14 cellular contexts compared by ENCODE assay signal in the genomic region with DNA sequence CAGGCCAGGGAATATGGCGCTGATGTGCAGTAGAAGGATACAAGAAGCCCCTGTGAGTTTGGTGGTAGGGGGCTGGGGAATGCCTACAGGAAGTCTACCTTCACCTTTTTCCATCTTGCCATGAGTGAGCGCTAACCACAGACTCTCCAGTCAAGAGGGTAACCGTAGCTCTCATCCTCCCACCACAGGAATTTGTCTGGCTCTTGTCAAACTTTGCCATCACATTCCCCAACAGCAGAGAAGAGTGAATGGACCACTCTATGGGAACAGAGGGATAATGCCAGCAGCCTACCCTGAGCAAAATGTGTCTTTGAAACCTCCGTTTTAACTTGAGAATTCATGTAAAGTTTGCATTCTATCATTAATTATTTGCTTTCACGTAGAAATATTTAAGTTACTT.
A peak's percentile ranks its signal among the peaks of the same experiment; 100 is the strongest.
DNase-seq lines count a peak whose midpoint lies in the region; ATAC-seq and TF ChIP-seq lines count a peak whose summit lies in the region.
"Had no signal": no experiment of that assay in that cellular context is flagged by ENCODE, and none has a peak within 500 bp of the region (broad histone marks: within the 10 kb centered on the region; RNA-seq: fewer than 3 reads in every experiment).

No MANE protein-coding gene starts in this region.

- H2BK12ac ChIP-seq in mesenchymal stem cell (ENCODE audit: low read length in 2 of 2) (no peak overlapping the region), trophoblast cell (ENCODE audit: low read length) (peak overlapping the region; percentile 39)

- H2BK5ac ChIP-seq in mesenchymal stem cell (ENCODE audit: low read depth, low read length, poor library complexity, severe bottlenecking) (no peak overlapping the region), trophoblast cell (ENCODE audit: low read depth, low read length, poor library complexity) (peak overlapping the region; percentile 18)

- H3K14ac ChIP-seq in mesenchymal stem cell (ENCODE audit: low read length in 2 of 2) (no peak overlapping the region), trophoblast cell (ENCODE audit: low read length) (no peak overlapping the region)

- H2AK5ac ChIP-seq in mesenchymal stem cell (ENCODE audit: low read length, severe bottlenecking) (no peak overlapping the region), trophoblast cell (ENCODE audit: low read length) (no peak overlapping the region)

- CTCF ChIA-PET in SK-N-SH (lab: Yijun Ruan, JAX) = interaction anchor here (0.6 to 1.1 kb wide), 2 partner anchors 75 to 157 kb away, joined by 3 to 4 read pairs; no protein-coding TSS in a partner anchor

- H3K23ac ChIP-seq in mesenchymal stem cell (ENCODE audit: low read length in 2 of 2) = no peak overlapping the region
- H3K23ac ChIP-seq in trophoblast cell (ENCODE audit: low read length) = no peak overlapping the region

- no peak overlapping the region for H2BK15ac ChIP-seq in mesenchymal stem cell (ENCODE audit: low read depth, poor library complexity, severe bottlenecking)

- H3K9ac ChIP-seq in SK-N-SH (no peak overlapping the region), mesenchymal stem cell (ENCODE audit: low read length) (no peak overlapping the region), trophoblast cell (ENCODE audit: low read length) (no peak overlapping the region)
- H3K9ac ChIP-seq: BLaER1 treated with 17β-estradiol and CSF1 and Interleukin-3, amounts not matched to agents 10 nM and 100 nM had no signal

- H3K4me2 ChIP-seq in SK-N-SH = no peak overlapping the region
- H3K4me2 ChIP-seq in mesenchymal stem cell (ENCODE audit: low read length, poor library complexity, severe bottlenecking) = no peak overlapping the region
- peak overlapping the region; percentile 38 for H3K4me2 ChIP-seq in trophoblast cell (ENCODE audit: low read length)
- H3K4me2 ChIP-seq: BLaER1 treated with 17β-estradiol and CSF1 and Interleukin-3, amounts not matched to agents 10 nM and 100 nM had no signal

- H3K4me3 ChIP-seq in SK-N-SH (ENCODE audit: low read depth in 2 of 2, low read length in 1 of 2) = no peak overlapping the region
- no peak overlapping the region for H3K4me3 ChIP-seq in mesenchymal stem cell (ENCODE audit: insufficient read depth in 1 of 2, low read depth in 1 of 2, low read length in 2 of 2)
- no peak overlapping the region for H3K4me3 ChIP-seq in trophoblast cell (ENCODE audit: low read depth, low read length)
- H3K4me3 ChIP-seq: BLaER1 treated with 17β-estradiol and CSF1 and Interleukin-3, amounts not matched to agents 10 nM and 100 nM; GM12878 had no signal

- no peaks in the 10 kb centered on the region for H3K79me1 ChIP-seq in mesenchymal stem cell (replicated peaks; ENCODE audit: low read length, poor library complexity, severe bottlenecking)
- peaks cover 14% of the 10 kb centered on the region for H3K79me1 ChIP-seq in trophoblast cell (ENCODE audit: low read length)

- H4K91ac ChIP-seq in mesenchymal stem cell (ENCODE audit: low read length) (no peak overlapping the region), trophoblast cell (ENCODE audit: low read depth, low read length) (no peak overlapping the region)

- H3K36me3 ChIP-seq in SK-N-SH (replicated peaks in 1 of 2; ENCODE audit: control insufficient read depth in 1 of 2, insufficient read depth in 2 of 2, low read length in 1 of 2) (no peaks in the 10 kb centered on the region), mesenchymal stem cell (ENCODE audit: control insufficient read depth in 1 of 2, insufficient read depth in 2 of 2, low read depth in 1 of 2, low read length in 2 of 2) (no peaks in the 10 kb centered on the region), trophoblast cell (ENCODE audit: control insufficient read depth in 1 of 2, insufficient read depth in 2 of 2, low read length in 2 of 2) (no peaks in the 10 kb centered on the region)
- H3K36me3 ChIP-seq: BLaER1 treated with 17β-estradiol and CSF1 and Interleukin-3, amounts not matched to agents 10 nM and 100 nM had no signal

- H2AFZ ChIP-seq in SK-N-SH (ENCODE audit: low read depth) = no peak overlapping the region
- no peak overlapping the region for H2AFZ ChIP-seq in mesenchymal stem cell (ENCODE audit: low read depth, low read length)
- no peak overlapping the region for H2AFZ ChIP-seq in trophoblast cell (ENCODE audit: insufficient read depth, low read length, poor library complexity)

- H3F3A ChIP-seq in SK-N-SH (replicated peaks; ENCODE audit: insufficient read depth) = no peaks in the 10 kb centered on the region

- H3K4ac ChIP-seq in mesenchymal stem cell (ENCODE audit: low read depth in 1 of 2, low read length in 2 of 2) (no peak overlapping the region), trophoblast cell (ENCODE audit: low read depth, low read length) (no peak overlapping the region)

- POLR2A ChIA-PET in SK-N-SH (lab: Yijun Ruan, JAX) = no interaction called here

- H4K8ac ChIP-seq in mesenchymal stem cell (ENCODE audit: low read length) = peak overlapping the region; percentile 37
- no peak overlapping the region for H4K8ac ChIP-seq in trophoblast cell (ENCODE audit: low read depth, low read length)

- H3K9me2 ChIP-seq in SK-N-SH = no peaks in the 10 kb centered on the region

- H4K20me1 ChIP-seq in SK-N-SH (ENCODE audit: insufficient read depth) = no peaks in the 10 kb centered on the region
- H4K20me1 ChIP-seq: BLaER1 treated with 17β-estradiol and CSF1 and Interleukin-3, amounts not matched to agents 10 nM and 100 nM had no signal

- H3K27me3 ChIP-seq in SK-N-SH (ENCODE audit: insufficient read depth) (no peaks in the 10 kb centered on the region), mesenchymal stem cell (ENCODE audit: control insufficient read depth in 1 of 2, insufficient read depth in 1 of 2, low read length in 2 of 2) (peaks cover 30 to 37% of the 10 kb centered on the region in 2 experiments), trophoblast cell (ENCODE audit: insufficient read depth, low read length) (no peaks in the 10 kb centered on the region)
- H3K27me3 ChIP-seq: BLaER1 treated with 17β-estradiol and CSF1 and Interleukin-3, amounts not matched to agents 10 nM and 100 nM had no signal

- H3K4me1 ChIP-seq in SK-N-SH (ENCODE audit: control insufficient read depth in 1 of 2, insufficient read depth in 2 of 2, low read depth in 1 of 2, low read length in 1 of 2) (peaks cover 0 to 6% of the 10 kb centered on the region in 2 experiments; a peak in 2 of 4 replicates), mesenchymal stem cell (ENCODE audit: control insufficient read depth, insufficient read depth, low read depth, low read length) (no peaks in the 10 kb centered on the region), trophoblast cell (ENCODE audit: control insufficient read depth in 1 of 2, insufficient read depth in 2 of 2, low read length in 2 of 2) (peaks cover 18 to 25% of the 10 kb centered on the region in 2 experiments)
- H3K4me1 ChIP-seq: BLaER1 treated with 17β-estradiol and CSF1 and Interleukin-3, amounts not matched to agents 10 nM and 100 nM had no signal

- no peak for TF ChIP-seq RAD21 in SK-N-SH (IDR thresholded peaks at IDR 0.05; ENCODE audit: low read length)

- TF ChIP-seq CTCF in SK-N-SH (IDR thresholded peaks at IDR 0.05) = no peak

- H3K79me2 ChIP-seq in SK-N-SH (ENCODE audit: insufficient read depth) (no peaks in the 10 kb centered on the region), trophoblast cell (ENCODE audit: control insufficient read depth, insufficient read depth, low read length, poor library complexity) (peaks cover 3% of the 10 kb centered on the region)

- no peak overlapping the region for H2BK120ac ChIP-seq in mesenchymal stem cell (ENCODE audit: low read depth, low read length)
- H2BK120ac ChIP-seq in trophoblast cell (ENCODE audit: insufficient read depth, low read length, poor library complexity) = peak overlapping the region; percentile 68

- H3K18ac ChIP-seq in mesenchymal stem cell (ENCODE audit: low read depth in 1 of 2, low read length in 2 of 2) (peak overlapping the region in 1 of 2 experiments; percentile 59), trophoblast cell (ENCODE audit: low read length) (no peak overlapping the region)

- DNase-seq in SK-N-SH (no peak), mesenchymal stem cell (peak; percentile 26), trophoblast cell (peak; percentile 48 to 76), cortex of kidney (lab: John Stamatoyannopoulos, UW) (no peak)
- no peak for DNase-seq in activated CD4-positive, alpha-beta T cell treated with anti-CD3 and anti-CD28 coated beads for 1 hour
- DNase-seq: ACHN; Calu3; CD4-positive, CD25-positive, alpha-beta regulatory T cell; DMS 273 treated with DMSO at 0.1 percent for 48 hours had no signal

- ATAC-seq in HG03469 (IDR thresholded peaks at IDR 0.05; ENCODE audit: unreplicated experiment) (no peak), esophagus mucosa (no peak)
- ATAC-seq: GM12878, HCT116 had no signal

- H3K9me3 ChIP-seq in SK-N-SH = no peaks in the 10 kb centered on the region
- H3K9me3 ChIP-seq in mesenchymal stem cell (ENCODE audit: control insufficient read depth, low read length) = no peaks in the 10 kb centered on the region
- H3K9me3 ChIP-seq in trophoblast cell (ENCODE audit: insufficient read depth, low read depth, low read length) = no peaks in the 10 kb centered on the region

- TF ChIP-seq EP300 in SK-N-SH (IDR thresholded peaks at IDR 0.05; ENCODE audit: borderline replicate concordance in 1 of 2, low read depth in 1 of 2, low read length in 1 of 2) = no peak

- H3K27ac ChIP-seq in SK-N-SH (ENCODE audit: low read depth in 2 of 2, low read length in 1 of 2) = no peak overlapping the region
- no peak overlapping the region for H3K27ac ChIP-seq in mesenchymal stem cell (ENCODE audit: low read length, poor library complexity, severe bottlenecking)
- H3K27ac ChIP-seq in trophoblast cell (ENCODE audit: low read depth, low read length) = peak overlapping the region; percentile 69
- H3K27ac ChIP-seq: BLaER1 treated with 17β-estradiol and CSF1 and Interleukin-3, amounts not matched to agents 10 nM and 100 nM had no signal

- no peak overlapping the region for H4K12ac ChIP-seq in trophoblast cell (ENCODE audit: low read depth, low read length)

- WGBS in SK-N-SH (ENCODE audit: low lambda C conversion rate) = 56% methylated on average over 5 of the region's 5 CpGs
- WGBS in mesenchymal stem cell = 62% methylated on average over 3 of the region's 5 CpGs
- no CpG with 5 or more reads among the region's 5 CpGs for WGBS in trophoblast cell (ENCODE audit: extremely low coverage, insufficient coverage, insufficient read length)

TF ChIP-seq in SK-N-SH, 30 proteins besides CTCF, POLR2A, EP300 and RAD21 (continues in another document):
- peak; percentile 21; the same call in 1 of the 2 replicates for TF ChIP-seq TCF12 (IDR thresholded peaks at IDR 0.05)

Comparison
In these comparisons a context has a peak if more than half of its experiments do, and no peak if none do; other contexts are left out.
1. DNase-seq: peak in mesenchymal stem cell (single experiment) and trophoblast cell (2 of 2); none in SK-N-SH (single experiment), activated CD4-positive, alpha-beta T cell treated with anti-CD3 and anti-CD28 coated beads for 1 hour (single experiment) and cortex of kidney (single experiment).